ENCODE assay signal across 29 cellular contexts in the genomic region with DNA sequence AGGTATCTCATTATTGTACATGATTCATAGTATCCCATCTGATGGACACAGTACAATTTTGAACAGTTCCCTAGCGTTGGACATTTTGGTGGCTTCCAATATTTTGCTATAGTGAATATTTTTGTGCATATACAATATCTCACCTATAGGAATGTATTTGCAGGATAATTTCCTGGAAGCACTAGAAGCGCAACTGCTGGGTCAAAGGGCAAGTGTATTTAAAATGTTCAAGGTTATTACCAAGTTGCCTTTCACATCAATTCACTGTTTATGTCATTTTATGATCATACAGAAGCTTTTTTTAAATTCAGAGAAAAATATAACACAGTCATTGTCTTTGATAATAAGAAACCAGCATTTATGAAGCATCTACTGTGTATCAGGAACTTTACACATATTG. TPM values are rescaled to one million over a fixed set of nuclear protein-coding genes. Genes with fewer than 3 reads are reported as not detected.
DNase-seq lines count a peak whose midpoint lies in the region; ATAC-seq, FAIRE-seq and TF ChIP-seq lines count a peak whose summit lies in the region.
"Had no signal": no experiment of that assay in that cellular context is flagged by ENCODE, and none has a peak within 500 bp of the region (broad histone marks: within the 10 kb centered on the region; RNA-seq: fewer than 3 reads in every experiment).

No MANE protein-coding gene starts in this region.

- no peak for FAIRE-seq in small intestine (lab: Jason Lieb, UNC)
- FAIRE-seq: bronchial epithelial cell, GM12892, H54, HTR-8/SVneo, kidney had no signal

- no peak overlapping the region for H3K4me3 ChIP-seq in Caco-2 (ENCODE audit: low read depth, low read length)
- no peak overlapping the region for H3K4me3 ChIP-seq in SJCRH30
- H3K4me3 ChIP-seq in small intestine (ENCODE audit: low read depth in 1 of 2, low read length in 2 of 2): no peak overlapping the region
- H3K4me3 ChIP-seq: lung, ovary, Peyer's patch had no signal

- CTCF ChIA-PET in Caco-2 (lab: Charles Lee): interaction anchor here (0.6 to 3.9 kb wide), 13 partner anchors 8 to 234 kb away, joined by 3 to 35 read pairs (median 5); a partner anchor contains a TSS

- no peak for TF ChIP-seq CTCF in Caco-2 (IDR thresholded peaks at IDR 0.05; ENCODE audit: insufficient read depth in 1 of 2, low read depth in 1 of 2, low read length in 1 of 2, severe bottlenecking in 1 of 2, unreplicated experiment in 1 of 2)

- peak; percentile 52 for ATAC-seq in left colon

- no peaks in the 10 kb centered on the region for H3K36me3 ChIP-seq in Caco-2 (ENCODE audit: control insufficient read depth, insufficient read depth, low read length)
- no peaks in the 10 kb centered on the region for H3K36me3 ChIP-seq in SJCRH30
- no peaks in the 10 kb centered on the region for H3K36me3 ChIP-seq in small intestine (ENCODE audit: control insufficient read depth in 2 of 2, insufficient read depth in 2 of 2, low read length in 2 of 2)
- H3K36me3 ChIP-seq: ovary, Peyer's patch had no signal

- H3K4me1 ChIP-seq in Caco-2: peaks cover 60% of the 10 kb centered on the region
- peaks cover 26% of the 10 kb centered on the region for H3K4me1 ChIP-seq in SJCRH30
- H3K4me1 ChIP-seq in small intestine (ENCODE audit: control insufficient read depth in 2 of 2, insufficient read depth in 1 of 2, low read depth in 1 of 2, low read length in 1 of 2): peaks cover 4 to 9% of the 10 kb centered on the region in 2 donors

- no peak overlapping the region for H3K4me3 Mint-ChIP-seq in Caco-2 (ENCODE audit: unreplicated experiment)
- H3K4me3 Mint-ChIP-seq: activated CD4-positive, alpha-beta memory T cell treated with anti-CD3 and anti-CD28 coated beads, Interleukin-2, amount 10 ng/mL, durations not matched to agents 7 days and 5 days; activated naive CD4-positive, alpha-beta T cell treated with anti-CD3 and anti-CD28 coated beads, Interleukin-2, amount 50 U/mL, for 24 hours; activated T-helper 1 cell treated with anti-CD3 and anti-CD28 coated beads, Interleukin-12 subunit alpha, Interleukin-12 subunit beta, Interleukin-2, Interleukin-4 antibody, amounts not matched to agents 30 ng/mL and 10 ng/mL and 1 ng/mL, durations not matched to agents 14 hours and 24 hours and 36 hours; neural crest cell; stimulated activated naive CD8-positive, alpha-beta T cell treated with anti-CD3 and anti-CD28 coated beads, Interleukin-15, Interleukin-2, amounts not matched to agents 100 ng/mL and 50 ng/mL, for 24 hours; T-helper 2 cell treated with Interferon-gamma antibody and Interleukin-4, amounts not matched to agents 5 μg/mL and 100 μg/mL, for 36 hours had no signal

- BruUV-seq in Caco-2 (replicated peaks; lab: Mats Ljungman, UMichigan): no TSS peak

- H3K9me3 ChIP-seq in Caco-2 (no peaks in the 10 kb centered on the region), SJCRH30 (replicated peaks) (no peaks in the 10 kb centered on the region), small intestine (ENCODE audit: control insufficient read depth, low read depth) (no peaks in the 10 kb centered on the region)
- H3K9me3 ChIP-seq: ovary, Peyer's patch had no signal

- no peaks in the 10 kb centered on the region for H3K9me3 Mint-ChIP-seq in Caco-2 (ENCODE audit: unreplicated experiment)
- H3K9me3 Mint-ChIP-seq: activated CD4-positive, alpha-beta memory T cell treated with anti-CD3 and anti-CD28 coated beads, Interleukin-2, amount 10 ng/mL, durations not matched to agents 7 days and 5 days; activated naive CD4-positive, alpha-beta T cell treated with anti-CD3 and anti-CD28 coated beads, Interleukin-2, amount 50 U/mL, for 24 hours; activated T-helper 1 cell treated with anti-CD3 and anti-CD28 coated beads, Interleukin-12 subunit alpha, Interleukin-12 subunit beta, Interleukin-2, Interleukin-4 antibody, amounts not matched to agents 30 ng/mL and 10 ng/mL and 1 ng/mL, durations not matched to agents 14 hours and 24 hours and 36 hours; neural crest cell; stimulated activated naive CD8-positive, alpha-beta T cell treated with anti-CD3 and anti-CD28 coated beads, Interleukin-15, Interleukin-2, amounts not matched to agents 100 ng/mL and 50 ng/mL, for 24 hours; T-helper 2 cell treated with Interferon-gamma antibody and Interleukin-4, amounts not matched to agents 5 μg/mL and 100 μg/mL, for 36 hours had no signal

- 30 to 65% (median 50%) methylated on average over 2 of the region's 2 CpGs for WGBS in small intestine, 3 donors

- POLR2A ChIA-PET in Caco-2 (lab: Charles Lee): interaction anchor here (0.9 to 1.5 kb wide), 6 partner anchors 13 to 49 kb away, joined by 3 to 21 read pairs (median 4); a partner anchor contains a TSS

- no peak for DNase-seq in Caco-2
- DNase-seq in SJCRH30: no peak
- no peak for DNase-seq in left colon
- peak; percentile 53 for DNase-seq in small intestine
- DNase-seq in HUDEP-2 (lab: John Stamatoyannopoulos, UW; ENCODE audit: unreplicated experiment in 76 of 76): no peak
- DNase-seq in cortex of kidney (lab: John Stamatoyannopoulos, UW): no peak
- no peak for DNase-seq in NAMALWA (ENCODE audit: low spot score)
- DNase-seq: activated CD4-positive, alpha-beta memory T cell treated with anti-CD3 and anti-CD28 coated beads, Interleukin-2, amount 10 ng/mL, durations not matched to agents 7 days and 5 days; activated CD8-positive, alpha-beta memory T cell treated with anti-CD3 and anti-CD28 coated beads, Interleukin-2, amount 50 U/mL, for 48 hours; effector memory CD4-positive, alpha-beta T cell; kidney; MM.1S; NCI-H2029 treated with DMSO at 0.1 percent for 48 hours; NCI-H2227 treated with DMSO at 0.1 percent for 48 hours; NK-92 treated with Interleukin-12 subunit alpha and Interleukin-12 subunit beta, amount 100 ng/mL, for 24 hours; ovary; SHP77 treated with DMSO at 0.1 percent for 48 hours; stimulated activated CD4-positive, alpha-beta T cell treated with anti-CD3 and anti-CD28 coated beads, Interleukin-1b, Interleukin-23, amount 100 ng/mL, for 48 hours had no signal

- no peaks in the 10 kb centered on the region for H3K27me3 Mint-ChIP-seq in Caco-2 (ENCODE audit: insufficient read depth, unreplicated experiment)
- H3K27me3 Mint-ChIP-seq: activated CD4-positive, alpha-beta memory T cell treated with anti-CD3 and anti-CD28 coated beads, Interleukin-2, amount 10 ng/mL, durations not matched to agents 7 days and 5 days; activated naive CD4-positive, alpha-beta T cell treated with anti-CD3 and anti-CD28 coated beads, Interleukin-2, amount 50 U/mL, for 24 hours; stimulated activated naive CD8-positive, alpha-beta T cell treated with anti-CD3 and anti-CD28 coated beads, Interleukin-15, Interleukin-2, amounts not matched to agents 100 ng/mL and 50 ng/mL, for 24 hours had no signal

- H3K27ac ChIP-seq in SJCRH30 (peak overlapping the region; percentile 83), small intestine (ENCODE audit: low read depth in 1 of 2, low read length in 1 of 2) (peak overlapping the region; percentile 25 to 53)
- H3K27ac ChIP-seq: ovary had no signal

- H3K27ac Mint-ChIP-seq in Caco-2 (ENCODE audit: unreplicated experiment): peak overlapping the region; percentile 97
- H3K27ac Mint-ChIP-seq: activated CD4-positive, alpha-beta memory T cell treated with anti-CD3 and anti-CD28 coated beads, Interleukin-2, amount 10 ng/mL, durations not matched to agents 7 days and 5 days; activated naive CD4-positive, alpha-beta T cell treated with anti-CD3 and anti-CD28 coated beads, Interleukin-2, amount 50 U/mL, for 24 hours; activated T-helper 1 cell treated with anti-CD3 and anti-CD28 coated beads, Interleukin-12 subunit alpha, Interleukin-12 subunit beta, Interleukin-2, Interleukin-4 antibody, amounts not matched to agents 30 ng/mL and 10 ng/mL and 1 ng/mL, durations not matched to agents 14 hours and 24 hours and 36 hours; stimulated activated naive CD8-positive, alpha-beta T cell treated with anti-CD3 and anti-CD28 coated beads, Interleukin-15, Interleukin-2, amounts not matched to agents 100 ng/mL and 50 ng/mL, for 24 hours had no signal

- intact Hi-C loops in Caco-2 (cut with micrococcal nuclease; ENCODE audit: unreplicated experiment) (loop anchor here (1.0 kb wide), 3 partner anchors 8 to 37 kb away; no protein-coding TSS in a partner anchor), left colon (cut with DNase I, micrococcal nuclease) (loop anchor here in 1 of 2 donors (5.0 kb wide), 1 partner anchor 53 kb away; no protein-coding TSS in a partner anchor)

- peaks cover 15% of the 10 kb centered on the region for H3K36me3 Mint-ChIP-seq in Caco-2 (ENCODE audit: insufficient read depth, unreplicated experiment)
- H3K36me3 Mint-ChIP-seq: activated naive CD4-positive, alpha-beta T cell treated with anti-CD3 and anti-CD28 coated beads, Interleukin-2, amount 50 U/mL, for 24 hours had no signal

- peaks cover 45% of the 10 kb centered on the region for H3K4me1 Mint-ChIP-seq in Caco-2 (ENCODE audit: low read depth, unreplicated experiment)

- no peaks in the 10 kb centered on the region for H3K27me3 ChIP-seq in Caco-2 (replicated peaks; ENCODE audit: control insufficient read depth, insufficient read depth, low read length)
- H3K27me3 ChIP-seq in SJCRH30: no peaks in the 10 kb centered on the region
- no peaks in the 10 kb centered on the region for H3K27me3 ChIP-seq in small intestine (ENCODE audit: control insufficient read depth in 2 of 2, insufficient read depth in 2 of 2, low read length in 2 of 2)
- H3K27me3 ChIP-seq: ovary, Peyer's patch had no signal

RNA-seq across cellular contexts. Expression of a gene that starts 19.1 kb away (rescaled TPM):
- total RNA-seq in Caco-2 (2022): 6,280 and 6,333 TPM in 2 replicates
- 2,831 and 2,945 TPM in 2 replicates for total RNA-seq in SJCRH30 (2014; rRNA removed; shearing (Covaris generic))
- 1,000 to 10,000 TPM; 1,894 to 1,934 TPM for total RNA-seq in left colon
- polyA plus RNA-seq in small intestine: 1,000 to 10,000 TPM; 1,492 to 4,274 (median 2,891) TPM

RNA-seq across cellular contexts. Expression of a gene that starts 28.8 kb away (rescaled TPM):
- total RNA-seq in Caco-2 (2022) (115 and 116 TPM in 2 replicates), left colon (10 to 100 TPM; 80.5 to 95.4 TPM)
- total RNA-seq in SJCRH30 (2014; rRNA removed; shearing (Covaris generic)): 112 and 121 TPM in 2 replicates
- polyA plus RNA-seq in small intestine: 10 to 100 TPM; 20.0 to 41.5 (median 28.2) TPM

RNA-seq across cellular contexts. Expression of a gene that starts 52.8 kb away (rescaled TPM):
- 46.0 and 51.4 TPM in 2 replicates for total RNA-seq in Caco-2 (2022)
- not detected in 2 replicates for total RNA-seq in SJCRH30 (2014; rRNA removed; shearing (Covaris generic))
- under 1 TPM in 1 of 2 donors, not detected in 1; 0.37 TPM for total RNA-seq in left colon
- under 1 TPM in 1 of 3 donors, not detected in 2; 0.81 TPM for polyA plus RNA-seq in small intestine

Comparison
In these comparisons a context has a peak if more than half of its experiments do, and no peak if none do; other contexts are left out.
1. RNA of a gene that starts 52.8 kb away (total RNA-seq): 46.0 to 51.4 TPM in Caco-2; 0.37 TPM in left colon and not detected in SJCRH30; every median in the first group is over 10 times any median in the second.